8 cellular contexts compared by ENCODE assay signal in the genomic region with DNA sequence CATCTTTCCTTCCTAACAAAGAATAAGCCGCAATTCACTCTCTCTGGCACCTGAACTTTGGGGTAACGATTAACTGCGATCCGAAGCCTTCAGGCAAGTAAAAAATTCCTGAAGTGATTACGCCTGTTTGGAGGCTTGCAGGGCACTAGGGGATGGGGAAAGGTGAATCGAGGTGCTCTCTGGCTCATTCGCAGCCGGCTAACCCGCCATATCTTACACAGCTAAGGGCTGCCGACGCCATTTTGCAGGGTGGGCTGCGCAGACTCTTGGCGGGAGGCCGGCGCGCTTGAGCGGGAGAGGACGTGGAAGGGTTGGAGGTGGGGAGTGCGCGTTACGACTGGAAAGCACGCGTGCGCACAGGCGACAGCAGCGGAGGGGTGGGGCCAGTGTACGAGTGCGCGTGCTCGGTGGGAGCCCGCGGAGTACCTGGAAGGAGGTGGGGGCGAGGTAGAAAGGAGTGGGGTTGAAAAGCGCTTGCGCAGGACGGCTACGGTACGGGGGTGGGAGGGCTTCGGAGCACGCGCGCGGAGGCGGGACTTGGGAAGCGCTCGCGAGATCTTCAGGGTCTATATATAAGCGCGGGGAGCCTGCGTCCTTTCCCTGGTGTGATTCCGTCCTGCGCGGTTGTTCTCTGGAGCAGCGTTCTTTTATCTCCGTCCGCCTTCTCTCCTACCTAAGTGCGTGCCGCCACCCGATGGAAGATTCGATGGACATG. TPM values are rescaled to one million over a fixed set of nuclear protein-coding genes. Genes with fewer than 3 reads are reported as not detected.
DNase-seq lines count a peak whose midpoint lies in the region; ATAC-seq lines count a peak whose summit lies in the region.

TSS of gene NPM1 (plus strand) at position 595 of the 715 bp plus-strand sequence. CDS start at position 695, 100 bp downstream.

- H3K27ac ChIP-seq in BLaER1: peak within 1 kb of the TSS; percentile 98

- H3K27me3 Mint-ChIP-seq in activated CD4-positive, alpha-beta T cell treated with anti-CD3 and anti-CD28 coated beads, Interleukin-2, amount 10 ng/mL, durations not matched to agents 7 days and 5 days: peaks cover 2% of the 10 kb centered on the region

- peaks cover 34% of the 10 kb centered on the region for H3K36me3 Mint-ChIP-seq in activated CD4-positive, alpha-beta T cell treated with anti-CD3 and anti-CD28 coated beads, Interleukin-2, amount 10 ng/mL, durations not matched to agents 7 days and 5 days (ENCODE audit: low read depth)

- peak within 1 kb of the TSS; percentile 85 for H3K4me2 ChIP-seq in BLaER1

- peak within 1 kb of the TSS; percentile 98 for H3K27ac Mint-ChIP-seq in activated CD4-positive, alpha-beta T cell treated with anti-CD3 and anti-CD28 coated beads, Interleukin-2, amount 10 ng/mL, durations not matched to agents 7 days and 5 days

- POLR2A ChIA-PET in activated CD4-positive, alpha-beta T cell treated with anti-CD3 and anti-CD28 coated beads, Interleukin-2, amount 10 ng/mL, durations not matched to agents 7 days and 5 days (lab: Charles Lee): interaction anchor here (0.7 kb wide), 2 partner anchors 18 to 905 kb away, joined by 3 to 7 read pairs; no protein-coding TSS in a partner anchor

- H3K36me3 ChIP-seq in BLaER1: peaks cover 29% of the 10 kb centered on the region

- peaks cover 38% of the 10 kb centered on the region for H3K4me1 Mint-ChIP-seq in activated CD4-positive, alpha-beta T cell treated with anti-CD3 and anti-CD28 coated beads, Interleukin-2, amount 10 ng/mL, durations not matched to agents 7 days and 5 days

- H3K27me3 ChIP-seq in BLaER1: no peaks in the 10 kb centered on the region

- no peaks in the 10 kb centered on the region for H3K9me3 Mint-ChIP-seq in activated CD4-positive, alpha-beta T cell treated with anti-CD3 and anti-CD28 coated beads, Interleukin-2, amount 10 ng/mL, durations not matched to agents 7 days and 5 days

- H3K4me1 ChIP-seq in BLaER1: peaks cover 35% of the 10 kb centered on the region

- peak within 1 kb of the TSS; percentile 95 for H3K4me3 ChIP-seq in BLaER1

- DNase-seq in NCI-H69 (lab: John Stamatoyannopoulos, UW): peak; percentile 100
- peak; percentile 97 for DNase-seq in activated CD4-positive, alpha-beta T cell treated with anti-CD3 and anti-CD28 coated beads, Interleukin-2, amount 10 ng/mL, durations not matched to agents 7 days and 5 days
- DNase-seq in cortex of kidney (lab: John Stamatoyannopoulos, UW): peak; percentile 69
- DNase-seq in left colon: peak; percentile 97 to 98
- peak; percentile 99 for DNase-seq in stimulated activated CD4-positive, alpha-beta T cell treated with anti-CD3 and anti-CD28 coated beads, Interleukin-1b, Interleukin-23, amount 100 ng/mL, for 48 hours

- H3K4me3 Mint-ChIP-seq in activated CD4-positive, alpha-beta T cell treated with anti-CD3 and anti-CD28 coated beads, Interleukin-2, amount 10 ng/mL, durations not matched to agents 7 days and 5 days: peak within 1 kb of the TSS; percentile 97

- H3K9me3 ChIP-seq in BLaER1: no peaks in the 10 kb centered on the region

- H4K20me1 ChIP-seq in BLaER1: peaks cover 46% of the 10 kb centered on the region

- CTCF ChIA-PET in activated CD4-positive, alpha-beta T cell treated with anti-CD3 and anti-CD28 coated beads, Interleukin-2, amount 10 ng/mL, durations not matched to agents 7 days and 5 days (lab: Charles Lee): interaction anchor here (0.6 to 1.5 kb wide), 2 partner anchors 32 to 1515 kb away, joined by 3 read pairs; partner anchors contain the start of gene FGF18

- H3K9ac ChIP-seq in BLaER1: peak within 1 kb of the TSS; percentile 99

- ATAC-seq in GM19328 (IDR thresholded peaks at IDR 0.05; ENCODE audit: unreplicated experiment) (peak; percentile 76), HG03520 (IDR thresholded peaks at IDR 0.05; ENCODE audit: unreplicated experiment) (peak; percentile 85), left colon (peak; percentile 95)

- intact Hi-C loops in left colon (cut with DNase I, micrococcal nuclease): no loop called here

RNA-seq across cellular contexts. Expression of gene NPM1, which starts in this region (rescaled TPM):
- 1,000 to 10,000 TPM; 1,050 to 1,562 TPM for total RNA-seq in activated CD4-positive, alpha-beta T cell treated with anti-CD3 and anti-CD28 coated beads, Interleukin-2, amount 10 ng/mL, durations not matched to agents 7 days and 5 days
- total RNA-seq in left colon: 100 to 1,000 TPM; 407 to 440 TPM

Comparison
In these comparisons a context has a peak if more than half of its experiments do, and no peak if none do; other contexts are left out.
1. Peak in every context shown above with its lines: DNase-seq, ATAC-seq, H3K4me3 ChIP-seq and H3K27ac ChIP-seq.